15 cellular contexts compared by ENCODE assay signal in the genomic region with DNA sequence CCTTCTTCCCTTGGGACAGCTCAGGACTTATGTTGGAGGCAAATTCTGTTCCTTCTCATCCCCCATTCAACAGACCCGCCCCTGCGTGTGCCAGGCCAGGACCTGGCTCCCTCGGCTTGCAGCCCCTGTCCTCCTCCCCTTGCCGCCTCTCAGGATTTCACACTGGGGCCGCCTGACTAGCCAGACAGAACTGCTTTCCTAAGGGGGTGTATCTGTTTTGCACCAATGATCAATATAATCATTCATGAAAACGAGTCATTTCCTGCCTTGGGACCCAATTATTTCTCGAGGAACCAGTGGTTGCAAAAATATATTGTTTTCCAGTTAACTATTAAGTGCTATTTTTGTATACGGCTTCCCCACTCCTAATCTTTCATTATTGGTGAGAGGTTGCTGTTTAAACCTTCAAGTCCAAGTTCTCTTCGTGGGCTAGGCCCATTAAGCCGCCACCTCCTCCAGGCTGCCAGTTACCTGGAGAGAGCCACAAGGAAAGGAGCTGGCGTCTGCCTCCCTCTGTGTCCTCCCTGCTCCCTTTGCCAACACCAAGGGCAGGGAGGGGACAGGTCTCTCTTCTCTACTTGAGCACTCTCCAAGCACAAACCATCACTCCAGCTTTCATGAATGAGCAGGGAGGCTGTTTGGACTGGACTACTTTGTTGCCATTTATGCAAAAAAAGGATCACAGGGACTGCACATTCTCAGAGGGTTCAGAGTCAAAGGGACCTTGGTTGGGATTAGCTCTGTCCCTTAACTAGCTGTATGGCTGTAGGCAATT. TPM values are rescaled to one million over a fixed set of nuclear protein-coding genes. Genes with fewer than 3 reads are reported as not detected.
DNase-seq lines count a peak whose midpoint lies in the region; ATAC-seq, FAIRE-seq and TF ChIP-seq lines count a peak whose summit lies in the region.
"Had no signal": no experiment of that assay in that cellular context is flagged by ENCODE, and none has a peak within 500 bp of the region (broad histone marks: within the 10 kb centered on the region; RNA-seq: fewer than 3 reads in every experiment).

No MANE protein-coding gene starts in this region.

- TF ChIP-seq RAD21 in SK-N-SH (IDR thresholded peaks at IDR 0.05; ENCODE audit: low read length): no peak

- no peak for FAIRE-seq in GM12891 (lab: Jason Lieb, UNC)
- FAIRE-seq: A204.1 had no signal

- H4K20me1 ChIP-seq in SK-N-SH (ENCODE audit: insufficient read depth): 0 out of 2 replicates have a peak, but pooled peaks cover 2% of the 10 kb centered on the region

- H3K36me3 ChIP-seq in SK-N-SH (replicated peaks in 1 of 2; ENCODE audit: control insufficient read depth in 1 of 2, insufficient read depth in 2 of 2, low read length in 1 of 2) (peaks cover 0 to 5% of the 10 kb centered on the region in 2 experiments), BE2C (no peaks in the 10 kb centered on the region), spleen (peaks cover 0 to 6% (median 0%) of the 10 kb centered on the region in 6 donors)

- H3K9me2 ChIP-seq in SK-N-SH: no peaks in the 10 kb centered on the region

- no peak overlapping the region for H3K27ac ChIP-seq in SK-N-SH (ENCODE audit: low read depth in 2 of 2, low read length in 1 of 2)
- H3K27ac ChIP-seq in spleen: no peak overlapping the region
- H3K27ac ChIP-seq: HL-60 had no signal

- H3K9ac ChIP-seq in SK-N-SH: no peak overlapping the region

- peaks cover 1% of the 10 kb centered on the region for H3F3A ChIP-seq in SK-N-SH (replicated peaks; ENCODE audit: insufficient read depth)

- BruUV-seq in MCF 10A (replicated peaks; lab: Mats Ljungman, UMichigan): no TSS peak

- no peaks in the 10 kb centered on the region for H3K27me3 Mint-ChIP-seq in MCF 10A (ENCODE audit: insufficient read depth, unreplicated experiment)
- peaks cover 4% of the 10 kb centered on the region for H3K27me3 Mint-ChIP-seq in nephron progenitor cell (ENCODE audit: low read depth, poor library complexity)

- no peak overlapping the region for H3K27ac Mint-ChIP-seq in MCF 10A (ENCODE audit: low read depth, unreplicated experiment)
- peak overlapping the region; percentile 80 for H3K27ac Mint-ChIP-seq in nephron progenitor cell

- DNase-seq in SK-N-SH (peak; percentile 22), GM12891 (ENCODE audit: insufficient read length, low spot score) (peak; percentile 13), MCF 10A (ENCODE audit: unreplicated experiment) (no peak), nephron progenitor cell (no peak), NCI-H2171 treated with DMSO at 0.1 percent for 48 hours (lab: John Stamatoyannopoulos, UW) (no peak), BE2C (no peak), spleen (no peak)
- DNase-seq: COR-L47, Kasumi-1, natural killer cell, NCI-H187 treated with DMSO at 0.1 percent for 48 hours, NCI-H774 had no signal

- H3K4me3 Mint-ChIP-seq in MCF 10A (ENCODE audit: unreplicated experiment): peak overlapping the region; percentile 62
- H3K4me3 Mint-ChIP-seq in nephron progenitor cell: no peak overlapping the region
- H3K4me3 Mint-ChIP-seq: natural killer cell had no signal

- peaks cover 71% of the 10 kb centered on the region for H3K79me2 ChIP-seq in SK-N-SH (ENCODE audit: insufficient read depth)

- no peak overlapping the region for H3K4me3 ChIP-seq in SK-N-SH (ENCODE audit: low read depth in 2 of 2, low read length in 1 of 2)
- H3K4me3 ChIP-seq in BE2C (ENCODE audit: low read depth, low read length): no peak overlapping the region
- no peak overlapping the region for H3K4me3 ChIP-seq in spleen

- no peak for TF ChIP-seq CTCF in SK-N-SH (IDR thresholded peaks at IDR 0.05)
- TF ChIP-seq CTCF in MCF 10A (IDR thresholded peaks at IDR 0.05; ENCODE audit: unreplicated experiment): no peak
- no peak for TF ChIP-seq CTCF in nephron progenitor cell (IDR thresholded peaks at IDR 0.05)
- TF ChIP-seq CTCF in BE2C (IDR thresholded peaks at IDR 0.05; ENCODE audit: low read depth, low read length): no peak
- TF ChIP-seq CTCF in spleen (IDR thresholded peaks at IDR 0.05 in 8 of 11, conservative IDR thresholded peaks at IDR 0.05 in 3 of 11): no peak

- peaks cover 9 to 22% of the 10 kb centered on the region in 2 experiments; a peak in 2 of 4 replicates for H3K4me1 ChIP-seq in SK-N-SH (ENCODE audit: control insufficient read depth in 1 of 2, insufficient read depth in 2 of 2, low read depth in 1 of 2, low read length in 1 of 2)
- H3K4me1 ChIP-seq in BE2C: peaks cover 5% of the 10 kb centered on the region
- H3K4me1 ChIP-seq in spleen: peaks cover 0 to 46% (median 25%) of the 10 kb centered on the region in 6 donors

- TF ChIP-seq EP300 in SK-N-SH (IDR thresholded peaks at IDR 0.05; ENCODE audit: borderline replicate concordance in 1 of 2, low read depth in 1 of 2, low read length in 1 of 2): no peak

- H3K27me3 ChIP-seq in SK-N-SH (ENCODE audit: insufficient read depth) (no peaks in the 10 kb centered on the region), BE2C (no peaks in the 10 kb centered on the region), spleen (replicated peaks in 1 of 7) (no peaks in the 10 kb centered on the region)

- CTCF ChIA-PET in SK-N-SH (lab: Yijun Ruan, JAX) (interaction anchor here (1.1 to 1.5 kb wide), 3 partner anchors 11 to 106 kb away, joined by 3 read pairs; a partner anchor contains a TSS), MCF 10A (lab: Yijun Ruan, JAX) (interaction anchor here (0.9 to 1.8 kb wide), 5 partner anchors 12 to 93 kb away, joined by 4 to 5 read pairs (median 4); a partner anchor contains a TSS)

- no peak overlapping the region for H2AFZ ChIP-seq in SK-N-SH (ENCODE audit: low read depth)

- H3K4me1 Mint-ChIP-seq in MCF 10A (ENCODE audit: insufficient read depth, unreplicated experiment) (peaks cover 28% of the 10 kb centered on the region), nephron progenitor cell (peaks cover 78% of the 10 kb centered on the region)

- H3K9me3 Mint-ChIP-seq in MCF 10A (ENCODE audit: unreplicated experiment) (no peaks in the 10 kb centered on the region), nephron progenitor cell (no peaks in the 10 kb centered on the region)
- H3K9me3 Mint-ChIP-seq: natural killer cell had no signal

- H3K9me3 ChIP-seq in SK-N-SH: no peaks in the 10 kb centered on the region
- H3K9me3 ChIP-seq in BE2C: no peaks in the 10 kb centered on the region
- H3K9me3 ChIP-seq in spleen: no peaks in the 10 kb centered on the region

- no peak for ATAC-seq in SK-N-SH treated with all-trans-retinoic acid at 6 μM for 48 hours
- ATAC-seq: natural killer cell had no signal

- 85% methylated on average over 11 of the region's 11 CpGs for WGBS in SK-N-SH (ENCODE audit: low lambda C conversion rate)
- 77 to 85% (median 81%) methylated on average over 11 of the region's 11 CpGs for WGBS in spleen, 5 donors

- intact Hi-C loops in MCF 10A (cut with micrococcal nuclease): no loop called here
- intact Hi-C loops in spleen (cut with DNase I; ENCODE audit: low total_unique reads): no loop called here

- peaks cover 13% of the 10 kb centered on the region for H3K36me3 Mint-ChIP-seq in MCF 10A (ENCODE audit: insufficient read depth, unreplicated experiment)
- H3K36me3 Mint-ChIP-seq in nephron progenitor cell (ENCODE audit: low read depth): peaks cover 17% of the 10 kb centered on the region
- H3K36me3 Mint-ChIP-seq: natural killer cell had no signal

- TF ChIP-seq POLR2A in GM12891 (IDR thresholded peaks at IDR 0.05; ENCODE audit: low read depth, low read length): no peak
- no peak for TF ChIP-seq POLR2A in spleen (IDR thresholded peaks at IDR 0.05)

- 0 out of 2 replicates have a peak overlapping the region, but pooled peaks have one; percentile 28 for H3K4me2 ChIP-seq in SK-N-SH

- POLR2A ChIA-PET in SK-N-SH (lab: Yijun Ruan, JAX) (interaction anchor here (1.0 to 2.1 kb wide), 2 partner anchors 11 to 19 kb away, joined by 4 to 6 read pairs; a partner anchor contains a TSS), MCF 10A (lab: Yijun Ruan, JAX) (interaction anchor here (0.9 to 10.6 kb wide), 10 partner anchors 8 to 143 kb away, joined by 3 to 180 read pairs (median 6); a partner anchor contains a TSS)

TF ChIP-seq in SK-N-SH, 30 proteins besides CTCF, POLR2A, EP300 and RAD21 (continues in another document):
- TF ChIP-seq MEF2A (IDR thresholded peaks at IDR 0.05; ENCODE audit: borderline replicate concordance, low read depth): no peak

TF ChIP-seq in SK-N-SH treated with all-trans-retinoic acid at 6 μM for 48 hours, 23 proteins besides CTCF, POLR2A, EP300 and RAD21 (continues in another document):
- no peak for TF ChIP-seq ZFP3 (CRISPR knock-in tag; IDR thresholded peaks at IDR 0.05)

TF ChIP-seq in GM12891, 5 proteins besides CTCF, POLR2A, EP300 and RAD21:
- TF ChIP-seq PAX5 (IDR thresholded peaks at IDR 0.05; ENCODE audit: insufficient read depth, low read length, severe bottlenecking): no peak
- no peak for TF ChIP-seq POU2F2 (IDR thresholded peaks at IDR 0.05; ENCODE audit: low read depth, low read length)
- TF ChIP-seq POLR2AphosphoS5 (IDR thresholded peaks at IDR 0.05; ENCODE audit: low read depth, low read length): no peak
- TF ChIP-seq TAF1 (IDR thresholded peaks at IDR 0.05; ENCODE audit: low read depth, low read length): no peak
- no peak for TF ChIP-seq SPI1 (IDR thresholded peaks at IDR 0.05; ENCODE audit: low read depth, low read length)
TF ChIP-seq in GM12891: peak in this region for 0.

RNA-seq across cellular contexts. Expression of a gene that starts 8.9 kb away (rescaled TPM):
- polyA plus RNA-seq in SK-N-SH (2012; rRNA removed): 47.6 and 48.8 TPM in 2 replicates
- polyA plus RNA-seq in SK-N-SH (2012; cell fraction: cytosol; rRNA removed): 19.9 and 29.3 TPM in 2 replicates
- polyA plus RNA-seq in SK-N-SH (2012; cell fraction: nucleus; rRNA removed): 62.2 and 68.2 TPM in 2 replicates
- 24.3 TPM for polyA plus RNA-seq in GM12891 (2012; ENCODE audit: low read depth, missing spikeins)
- 23.1 and 23.3 TPM in 2 replicates for total RNA-seq in MCF 10A (2022)
- 42.5 TPM for polyA plus RNA-seq in BE2C (2012; ENCODE audit: insufficient read depth, insufficient read length, low read depth)
- 10 to 100 TPM; 16.0 to 23.7 (median 19.6) TPM for total RNA-seq in spleen
- polyA plus RNA-seq in spleen: 10 to 100 TPM in 2 of 3 donors, 1 to 10 TPM in 1; 7.2 to 10.9 (median 10.4) TPM

RNA-seq across cellular contexts. Expression of a gene that starts 18.6 kb away (rescaled TPM):
- polyA plus RNA-seq in SK-N-SH (2012; rRNA removed): 30.1 and 31.6 TPM in 2 replicates
- 28.0 and 32.9 TPM in 2 replicates for polyA plus RNA-seq in SK-N-SH (2012; cell fraction: cytosol; rRNA removed)
- polyA plus RNA-seq in SK-N-SH (2012; cell fraction: nucleus; rRNA removed): 43.2 and 49.8 TPM in 2 replicates
- polyA plus RNA-seq in GM12891 (2012; ENCODE audit: low read depth, missing spikeins): 97.0 TPM
- total RNA-seq in MCF 10A (2022): 85.3 and 89.7 TPM in 2 replicates
- polyA plus RNA-seq in BE2C (2012; ENCODE audit: insufficient read depth, insufficient read length, low read depth): 327 TPM
- 100 to 1,000 TPM in 2 of 7 donors, 10 to 100 TPM in 5; 49.7 to 108 (median 94.4) TPM for total RNA-seq in spleen
- 10 to 100 TPM; 37.5 to 58.7 (median 37.7) TPM for polyA plus RNA-seq in spleen

Comparison
In these comparisons a context has a peak if more than half of its experiments do, and no peak if none do; other contexts are left out.
1. DNase-seq: peak in SK-N-SH (single experiment) and GM12891 (single experiment); none in MCF 10A (single experiment), nephron progenitor cell (single experiment), NCI-H2171 treated with DMSO at 0.1 percent for 48 hours (single experiment), BE2C (single experiment) and spleen (single experiment).